28 cellular contexts compared by ENCODE assay signal in the genomic region with DNA sequence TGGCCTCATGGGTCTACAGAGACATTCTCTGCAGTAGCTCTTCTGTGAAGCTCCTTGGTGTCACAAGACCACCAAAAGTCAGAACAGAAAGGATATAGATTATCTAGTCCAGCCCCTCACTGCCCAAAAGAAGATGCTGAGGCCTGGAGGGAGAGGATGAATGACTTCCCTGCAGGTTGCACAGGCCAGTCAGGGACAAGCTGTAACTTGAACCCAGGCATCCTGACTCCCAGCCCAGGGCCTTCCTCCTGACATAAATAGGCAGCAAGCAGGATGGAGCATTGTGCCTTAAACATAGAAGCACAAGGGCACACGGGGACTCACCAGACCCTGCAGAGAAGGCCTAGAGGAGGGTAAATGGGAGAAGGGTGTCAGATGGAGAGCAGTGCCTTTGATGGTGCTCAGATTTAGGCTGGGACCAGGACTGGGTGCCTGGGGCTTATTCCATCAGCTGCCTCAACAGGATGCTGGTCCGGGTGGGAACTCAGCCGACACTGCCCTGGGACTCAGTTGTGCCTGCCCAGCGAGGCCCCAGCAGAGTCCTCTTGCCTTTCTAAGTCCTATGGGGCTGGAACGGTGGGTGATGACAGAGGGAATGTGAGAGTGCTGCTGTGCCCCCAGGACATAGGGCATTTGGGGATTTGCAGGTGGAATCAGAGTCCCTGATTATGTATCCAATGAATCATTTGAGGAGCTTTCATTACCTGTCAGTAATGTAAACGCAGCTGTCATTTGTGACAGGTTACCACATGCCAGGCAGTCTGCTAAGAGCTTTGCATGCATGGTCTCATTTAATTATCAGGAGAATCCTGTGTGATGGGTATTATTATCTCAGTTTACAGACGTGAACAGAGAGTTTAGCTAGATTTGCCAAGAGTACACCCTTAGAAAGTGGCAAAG. TPM values are rescaled to one million over a fixed set of nuclear protein-coding genes. Genes with fewer than 3 reads are reported as not detected.
DNase-seq lines count a peak whose midpoint lies in the region; ATAC-seq and TF ChIP-seq lines count a peak whose summit lies in the region.
"Had no signal": no experiment of that assay in that cellular context is flagged by ENCODE, and none has a peak within 500 bp of the region (broad histone marks: within the 10 kb centered on the region; RNA-seq: fewer than 3 reads in every experiment).

No MANE protein-coding gene starts in this region.

- no peaks in the 10 kb centered on the region for H3K9me3 ChIP-seq in lower lobe of right lung
- H3K9me3 ChIP-seq: thoracic aorta had no signal

- no peak overlapping the region for H3K4me3 ChIP-seq in lower lobe of right lung
- H3K4me3 ChIP-seq: GM12878, smooth muscle cell, thoracic aorta had no signal

- no peak overlapping the region for H3K27ac ChIP-seq in epithelial cell of prostate
- no peak overlapping the region for H3K27ac ChIP-seq in lower lobe of right lung
- H3K27ac ChIP-seq: thoracic aorta had no signal

- H3K36me3 ChIP-seq in lower lobe of right lung, result no peaks in the 10 kb centered on the region
- H3K36me3 ChIP-seq: thoracic aorta had no signal

- intact Hi-C loops in lower lobe of right lung (cut with DNase I), result no loop called here

- DNase-seq in HPDE6-E6E7 (ENCODE audit: extremely low spot score) (peak; percentile 43), NCI-H146 (lab: John Stamatoyannopoulos, UW) (peak; percentile 95), NCI-H748 treated with DMSO at 0.1 percent for 48 hours (lab: John Stamatoyannopoulos, UW) (peak; percentile 80), epithelial cell of prostate (ENCODE audit: low read depth, low spot score) (peak; percentile 36), DMS53 treated with DMSO at 0.1 percent for 48 hours (lab: John Stamatoyannopoulos, UW; ENCODE audit: unreplicated experiment) (no peak), lower lobe of right lung (no peak)
- DNase-seq: activated CD8-positive, alpha-beta memory T cell treated with anti-CD3 and anti-CD28 coated beads, Interleukin-2, amount 50 U/mL, for 4 hours; activated naive CD8-positive, alpha-beta T cell treated with anti-CD3 and anti-CD28 coated beads for 36 hours; CD4-positive, CD25-positive, alpha-beta regulatory T cell; DMS79 treated with DMSO at 0.1 percent for 48 hours; effector memory CD8-positive, alpha-beta T cell; KBM-7; kidney glomerular epithelial cell; NCI-H446 treated with DMSO at 0.1 percent for 48 hours; nucleus accumbens; RPMI8226; stimulated activated CD4-positive, alpha-beta T cell treated with anti-CD3 and anti-CD28 coated beads, Interleukin-4, amount 100 ng/mL, for 1 hour; stimulated activated naive CD4-positive, alpha-beta T cell had no signal

- no peaks in the 10 kb centered on the region for H3K4me1 ChIP-seq in lower lobe of right lung

- TF ChIP-seq CTCF in lower lobe of right lung (IDR thresholded peaks at IDR 0.05), result no peak

- peaks cover 6% of the 10 kb centered on the region for H3K27me3 ChIP-seq in lower lobe of right lung (ENCODE audit: low read depth)

- ATAC-seq in GM21360 (IDR thresholded peaks at IDR 0.05; ENCODE audit: unreplicated experiment) (no peak), GM21529 (IDR thresholded peaks at IDR 0.05; ENCODE audit: unreplicated experiment) (no peak), lower lobe of right lung (no peak)
- ATAC-seq: activated T-helper 17 cell treated with anti-CD3 and anti-CD28 coated beads, Interleukin-2, amount 50 U/mL, for 72 hours; effector memory CD8-positive, alpha-beta T cell; GM12878 had no signal

RNA-seq across cellular contexts. Expression of a gene that starts 13.2 kb away (rescaled TPM):
- not detected for total RNA-seq in lower lobe of right lung
- total RNA-seq: activated naive CD8-positive, alpha-beta T cell treated with anti-CD3 and anti-CD28 coated beads for 36 hours; activated T-helper 17 cell treated with anti-CD3 and anti-CD28 coated beads, Interleukin-2, amount 50 U/mL, for 72 hours; astrocyte; CD4-positive, CD25-positive, alpha-beta regulatory T cell; cerebellum; glomerular endothelial cell; GM12878; HT-29; smooth muscle cell; thoracic aorta had no signal

RNA-seq across cellular contexts. Expression of a gene that starts 30.9 kb away (rescaled TPM):
- not detected for total RNA-seq in lower lobe of right lung
- total RNA-seq: activated naive CD8-positive, alpha-beta T cell treated with anti-CD3 and anti-CD28 coated beads for 36 hours; activated T-helper 17 cell treated with anti-CD3 and anti-CD28 coated beads, Interleukin-2, amount 50 U/mL, for 72 hours; astrocyte; CD4-positive, CD25-positive, alpha-beta regulatory T cell; cerebellum; glomerular endothelial cell; GM12878; HT-29; smooth muscle cell; thoracic aorta had no signal

RNA-seq across cellular contexts. Expression of a gene that starts 38.6 kb away (rescaled TPM):
- total RNA-seq in lower lobe of right lung, result 622 TPM
- total RNA-seq: activated naive CD8-positive, alpha-beta T cell treated with anti-CD3 and anti-CD28 coated beads for 36 hours; activated T-helper 17 cell treated with anti-CD3 and anti-CD28 coated beads, Interleukin-2, amount 50 U/mL, for 72 hours; astrocyte; CD4-positive, CD25-positive, alpha-beta regulatory T cell; glomerular endothelial cell; GM12878; HT-29; smooth muscle cell had no signal

RNA-seq across cellular contexts. Expression of a gene that starts 54.1 kb away (rescaled TPM):
- total RNA-seq in lower lobe of right lung, result 54.9 TPM
- total RNA-seq: activated naive CD8-positive, alpha-beta T cell treated with anti-CD3 and anti-CD28 coated beads for 36 hours; activated T-helper 17 cell treated with anti-CD3 and anti-CD28 coated beads, Interleukin-2, amount 50 U/mL, for 72 hours; astrocyte; CD4-positive, CD25-positive, alpha-beta regulatory T cell; glomerular endothelial cell; GM12878; HT-29; smooth muscle cell had no signal

Comparison
In these comparisons a context has a peak if more than half of its experiments do, and no peak if none do; other contexts are left out.
1. DNase-seq: peak in HPDE6-E6E7 (single experiment), NCI-H146 (single experiment), NCI-H748 treated with DMSO at 0.1 percent for 48 hours (single experiment) and epithelial cell of prostate (single experiment); none in DMS53 treated with DMSO at 0.1 percent for 48 hours (single experiment) and lower lobe of right lung (single experiment).